ENCODE assay signal across 1 cellular context in genomic region chr10:94125856-94126255, GRCh38.
TF ChIP-seq lines count a peak whose summit lies in the region.

No MANE protein-coding gene starts in this region.

TF ChIP-seq in IMR-90, 13 proteins besides CTCF, POLR2A, EP300 and RAD21:
- TF ChIP-seq MXI1 (IDR thresholded peaks at IDR 0.05; ENCODE audit: borderline replicate concordance, low read depth, low read length) (no peak), NFE2L2 (IDR thresholded peaks at IDR 0.05; ENCODE audit: low read depth, low read length) (no peak), RFX5 (IDR thresholded peaks at IDR 0.05; ENCODE audit: low read depth, low read length) (no peak), ELK1 (IDR thresholded peaks at IDR 0.05; ENCODE audit: borderline replicate concordance, low read depth, low read length) (no peak), MAFK (IDR thresholded peaks at IDR 0.05; ENCODE audit: low read depth, low read length) (no peak), CEBPB (IDR thresholded peaks at IDR 0.05; ENCODE audit: low read depth, low read length) (peak; percentile 42; the same call in 1 of the 2 replicates), BHLHE40 (IDR thresholded peaks at IDR 0.05; ENCODE audit: low read depth, low read length) (0 out of 2 replicates have a peak, but pooled peaks have one; percentile 39), USF2 (IDR thresholded peaks at IDR 0.05; ENCODE audit: low read depth, low read length) (no peak), FOS (IDR thresholded peaks at IDR 0.05; ENCODE audit: low read depth, low read length) (peak; percentile 55), SMC3 (IDR thresholded peaks at IDR 0.05; ENCODE audit: low read depth, low read length) (no peak), MAZ (IDR thresholded peaks at IDR 0.05; ENCODE audit: borderline replicate concordance, low read depth, low read length) (no peak), CHD1 (IDR thresholded peaks at IDR 0.05; ENCODE audit: low read depth, low read length) (no peak), RCOR1 (IDR thresholded peaks at IDR 0.05; ENCODE audit: insufficient replicate concordance, low read length) (no peak)
